Comparison of ENCODE assay signal across 13 cellular contexts in the genomic region with DNA sequence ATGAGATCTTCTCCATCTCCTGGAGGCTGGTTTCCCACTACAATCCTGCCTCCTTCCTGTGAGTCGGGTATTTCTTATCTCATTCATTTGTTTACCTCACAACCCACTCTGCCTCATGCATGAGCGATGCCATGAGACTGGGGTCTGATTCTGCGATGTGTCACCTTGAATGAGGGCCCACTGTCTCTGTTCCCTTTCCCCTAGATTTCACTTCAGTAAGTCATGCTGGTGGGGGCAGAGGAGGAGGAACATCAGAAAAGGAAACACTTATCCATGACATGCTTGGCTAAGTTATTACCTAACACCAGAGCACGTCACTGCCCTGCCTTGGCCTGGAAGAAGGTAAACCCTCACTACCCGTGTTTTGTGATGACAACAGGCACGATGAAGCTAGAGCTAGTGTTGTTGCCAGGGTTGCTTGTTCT.
A peak's percentile ranks its signal among the peaks of the same experiment; 100 is the strongest.
DNase-seq lines count a peak whose midpoint lies in the region; ATAC-seq, FAIRE-seq and TF ChIP-seq lines count a peak whose summit lies in the region.
"Had no signal": no experiment of that assay in that cellular context is flagged by ENCODE, and none has a peak within 500 bp of the region (broad histone marks: within the 10 kb centered on the region; RNA-seq: fewer than 3 reads in every experiment).

No MANE protein-coding gene starts in this region.

- H3K27me3 ChIP-seq in MG63: no peaks in the 10 kb centered on the region
- H3K27me3 ChIP-seq in K562 (ENCODE audit: control insufficient read depth in 2 of 2, insufficient read depth in 2 of 2, low read length in 2 of 2): 0 out of 5 replicates have a peak, but pooled peaks cover 0 to 4% of the 10 kb centered on the region in 2 experiments
- H3K27me3 ChIP-seq in lung (ENCODE audit: control insufficient read depth, insufficient read depth): no peaks in the 10 kb centered on the region
- H3K27me3 ChIP-seq: body of pancreas had no signal

- POLR2A ChIA-PET in K562 (lab: Yijun Ruan, JAX): no interaction called here

- TF ChIP-seq CTCF in K562 (IDR thresholded peaks at IDR 0.05 in 2 of 3, conservative IDR thresholded peaks at IDR 0.05 in 1 of 3; ENCODE audit: insufficient read depth in 2 of 3, low read depth in 1 of 3, low read length in 3 of 3) (no peak), lung (IDR thresholded peaks at IDR 0.05; ENCODE audit: control extremely low read depth, extremely low read depth) (no peak)

- H4K20me1 ChIP-seq in K562 (replicated peaks; ENCODE audit: control insufficient read depth, insufficient read depth, low read length): no peaks in the 10 kb centered on the region

- DNase-seq in DMS53 treated with DMSO at 0.1 percent for 48 hours (lab: John Stamatoyannopoulos, UW; ENCODE audit: unreplicated experiment) (peak; percentile 63), MG63 (peak; percentile 53), K562 (ENCODE audit: extremely low read depth in 1 of 4, low spot score in 3 of 4) (peak in 1 of 4 experiments; percentile 11), lung (ENCODE audit: low spot score) (peak; percentile 38), NCI-H1417 (lab: John Stamatoyannopoulos, UW) (no peak), dermis blood vessel endothelial cell (no peak)
- DNase-seq: activated T-cell treated with anti-CD3 and anti-CD28 coated beads, Interleukin-2, amount 50 U/mL, for 24 hours; DMS79; NCI-H526; stimulated activated CD4-positive, alpha-beta T cell treated with anti-CD3 and anti-CD28 coated beads, Interleukin-12 subunit alpha, Interleukin-12 subunit beta, amount 100 ng/mL, for 4 hours had no signal

- no peak overlapping the region for H3K9ac ChIP-seq in K562 (ENCODE audit: insufficient read depth in 1 of 2, low read depth in 2 of 2, low read length in 2 of 2)

- H3K27ac ChIP-seq in K562 (ENCODE audit: extremely low read depth, low read depth, low read length): no peak overlapping the region
- no peak overlapping the region for H3K27ac ChIP-seq in lung (ENCODE audit: low read depth in 1 of 2, low read length in 1 of 2)
- H3K27ac ChIP-seq: body of pancreas had no signal

- no TSS peak for BruUV-seq in K562 (replicated peaks; lab: Mats Ljungman, UMichigan)

- TF ChIP-seq POLR2A in K562 (conservative IDR thresholded peaks at IDR 0.05): no peak

- ATAC-seq in K562 (peak; percentile 42; the same call in 2 of the 3 replicates), lung (ENCODE audit: insufficient read depth, low FRiP score) (no peak), GM21367 (IDR thresholded peaks at IDR 0.05; ENCODE audit: unreplicated experiment) (no peak), GM19324 (IDR thresholded peaks at IDR 0.05; ENCODE audit: low FRiP score, unreplicated experiment) (no peak)
- ATAC-seq: body of pancreas had no signal

- H3K4me1 ChIP-seq in K562 (replicated peaks in 1 of 2; ENCODE audit: control insufficient read depth in 2 of 2, insufficient read depth in 2 of 2, low read length in 2 of 2) (peaks cover 0 to 15% of the 10 kb centered on the region in 2 experiments; a peak in 3 of 5 replicates), lung (ENCODE audit: control insufficient read depth in 2 of 2, insufficient read depth in 2 of 2, low read length in 2 of 2) (no peaks in the 10 kb centered on the region)
- H3K4me1 ChIP-seq: body of pancreas had no signal

- H3K36me3 ChIP-seq in MG63 (no peaks in the 10 kb centered on the region), K562 (ENCODE audit: control insufficient read depth, insufficient read depth, low read length) (no peaks in the 10 kb centered on the region), lung (ENCODE audit: control insufficient read depth in 2 of 2, insufficient read depth in 2 of 2, low read length in 2 of 2) (no peaks in the 10 kb centered on the region)

- no peak for TF ChIP-seq EP300 in K562 (IDR thresholded peaks at IDR 0.05; ENCODE audit: low read length)

- intact Hi-C loops in K562 (cut with micrococcal nuclease): no loop called here

- TF ChIP-seq RAD21 in K562 (CRISPR knock-in tag; conservative IDR thresholded peaks at IDR 0.05 in 1 of 2, IDR thresholded peaks at IDR 0.05 in 1 of 2): no peak

- in situ Hi-C loops in K562 (cut with MboI): no loop called here

- H3K9me3 ChIP-seq in MG63 (no peaks in the 10 kb centered on the region), K562 (replicated peaks; ENCODE audit: control insufficient read depth, insufficient read depth, low read depth, low read length) (no peaks in the 10 kb centered on the region), lung (ENCODE audit: control insufficient read depth in 2 of 2, insufficient read depth in 1 of 2, low read length in 1 of 2) (peaks cover 0 to 2% of the 10 kb centered on the region in 2 donors)
- H3K9me3 ChIP-seq: body of pancreas had no signal

- WGBS in K562 (ENCODE audit: insufficient coverage, low coverage, missing lambda C conversion rate): 10% methylated on average over 6 of the region's 6 CpGs
- 50 to 55% methylated on average over 6 of the region's 6 CpGs for WGBS in lung, 2 donors

- peak; percentile 26 for FAIRE-seq in K562 (lab: Jason Lieb, UNC)

- peak overlapping the region; percentile 57 for H2AFZ ChIP-seq in K562 (ENCODE audit: low read depth, low read length)

- H3K9me1 ChIP-seq in K562 (ENCODE audit: control insufficient read depth, insufficient read depth, low read length): no peaks in the 10 kb centered on the region

- no peak overlapping the region for H3K4me3 ChIP-seq in MG63
- no peak overlapping the region for H3K4me3 ChIP-seq in K562
- H3K4me3 ChIP-seq in lung: no peak overlapping the region
- H3K4me3 ChIP-seq: body of pancreas had no signal

- no peaks in the 10 kb centered on the region for H3K79me2 ChIP-seq in K562 (ENCODE audit: control insufficient read depth, insufficient read depth, low read length)

- CTCF ChIA-PET in K562 (lab: Yijun Ruan, JAX; ENCODE audit: low intra/inter-chr PET ratio): no interaction called here

- H3K4me2 ChIP-seq in K562 (ENCODE audit: insufficient read depth, low read length): no peak overlapping the region; the same call in 1 of the 2 replicates

TF ChIP-seq in K562, 482 proteins besides CTCF, POLR2A, EP300 and RAD21 (continues in another document):
- TF ChIP-seq, protein P1, sequence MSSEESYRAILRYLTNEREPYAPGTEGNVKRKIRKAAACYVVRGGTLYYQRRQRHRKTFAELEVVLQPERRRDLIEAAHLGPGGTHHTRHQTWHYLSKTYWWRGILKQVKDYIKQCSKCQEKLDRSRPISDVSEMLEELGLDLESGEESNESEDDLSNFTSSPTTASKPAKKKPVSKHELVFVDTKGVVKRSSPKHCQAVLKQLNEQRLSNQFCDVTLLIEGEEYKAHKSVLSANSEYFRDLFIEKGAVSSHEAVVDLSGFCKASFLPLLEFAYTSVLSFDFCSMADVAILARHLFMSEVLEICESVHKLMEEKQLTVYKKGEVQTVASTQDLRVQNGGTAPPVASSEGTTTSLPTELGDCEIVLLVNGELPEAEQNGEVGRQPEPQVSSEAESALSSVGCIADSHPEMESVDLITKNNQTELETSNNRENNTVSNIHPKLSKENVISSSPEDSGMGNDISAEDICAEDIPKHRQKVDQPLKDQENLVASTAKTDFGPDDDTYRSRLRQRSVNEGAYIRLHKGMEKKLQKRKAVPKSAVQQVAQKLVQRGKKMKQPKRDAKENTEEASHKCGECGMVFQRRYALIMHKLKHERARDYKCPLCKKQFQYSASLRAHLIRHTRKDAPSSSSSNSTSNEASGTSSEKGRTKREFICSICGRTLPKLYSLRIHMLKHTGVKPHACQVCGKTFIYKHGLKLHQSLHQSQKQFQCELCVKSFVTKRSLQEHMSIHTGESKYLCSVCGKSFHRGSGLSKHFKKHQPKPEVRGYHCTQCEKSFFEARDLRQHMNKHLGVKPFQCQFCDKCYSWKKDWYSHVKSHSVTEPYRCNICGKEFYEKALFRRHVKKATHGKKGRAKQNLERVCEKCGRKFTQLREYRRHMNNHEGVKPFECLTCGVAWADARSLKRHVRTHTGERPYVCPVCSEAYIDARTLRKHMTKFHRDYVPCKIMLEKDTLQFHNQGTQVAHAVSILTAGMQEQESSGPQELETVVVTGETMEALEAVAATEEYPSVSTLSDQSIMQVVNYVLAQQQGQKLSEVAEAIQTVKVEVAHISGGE (CRISPR knock-in tag; IDR thresholded peaks at IDR 0.05): peak in 1 of 3 experiments; percentile 50; a peak in 1 of 6 replicates
- TF ChIP-seq ZNF717 (CRISPR knock-in tag; IDR thresholded peaks at IDR 0.05): no peak
- no peak for TF ChIP-seq HIVEP1 (CRISPR knock-in tag; IDR thresholded peaks at IDR 0.05)
- peak in 1 of 2 experiments; percentile 33; a peak in 1 of 4 replicates for TF ChIP-seq RCOR1 (IDR thresholded peaks at IDR 0.05; ENCODE audit: borderline replicate concordance in 1 of 2, low read depth in 2 of 2, low read length in 2 of 2)
- TF ChIP-seq ZNF696 (CRISPR knock-in tag; conservative IDR thresholded peaks at IDR 0.05): no peak
- TF ChIP-seq ATF1 (CRISPR knock-in tag; IDR thresholded peaks at IDR 0.05): no peak
- peak; percentile 28; the same call in 1 of the 2 replicates for TF ChIP-seq ATF1 (tag; IDR thresholded peaks at IDR 0.05)
- no peak for TF ChIP-seq ZNF239 (CRISPR knock-in tag; IDR thresholded peaks at IDR 0.05)
- TF ChIP-seq ZNF274 (IDR thresholded peaks at IDR 0.05; ENCODE audit: borderline replicate concordance, low read depth, low read length): no peak
- no peak for TF ChIP-seq CBX1 (IDR thresholded peaks at IDR 0.05; ENCODE audit: low read depth)
- TF ChIP-seq HNRNPH1 (optimal IDR thresholded peaks at IDR 0.05; ENCODE audit: low read depth, low read length): no peak

Comparison
In these comparisons a context has a peak if more than half of its experiments do, and no peak if none do; other contexts are left out.
1. DNase-seq: peak in DMS53 treated with DMSO at 0.1 percent for 48 hours (single experiment), MG63 (single experiment) and lung (single experiment); none in NCI-H1417 (0 of 3) and dermis blood vessel endothelial cell (single experiment).